In the genomic region with DNA sequence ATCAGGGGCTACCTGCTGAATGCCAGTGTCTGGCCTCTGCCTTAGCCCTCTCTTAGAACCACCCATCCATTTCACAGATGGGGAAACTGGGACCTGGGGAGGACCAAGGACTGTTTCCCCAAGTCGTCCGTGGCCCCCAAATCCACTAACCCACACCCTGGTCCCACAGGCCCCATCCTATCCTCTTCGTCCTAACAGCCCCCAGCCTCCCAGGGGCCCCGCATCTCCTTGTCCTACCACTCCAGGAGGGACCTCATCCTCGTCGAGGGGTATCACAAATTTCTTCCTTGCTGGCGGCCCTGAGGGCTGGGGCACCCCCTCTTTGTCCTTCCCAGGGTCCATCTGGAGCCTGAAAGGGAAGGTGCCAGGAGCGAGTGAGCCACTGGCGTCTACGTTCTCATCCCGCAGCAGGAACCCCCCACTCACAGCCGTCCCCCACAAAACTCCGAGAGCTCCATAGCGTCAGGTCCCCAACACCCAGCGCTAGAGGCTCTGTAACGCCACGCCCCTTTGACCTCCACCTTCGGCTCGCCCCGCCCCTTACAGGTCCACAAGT, we compare ENCODE assay signal across 1 cellular context.
A peak's percentile ranks its signal among the peaks of the same experiment; 100 is the strongest.
TF ChIP-seq lines count a peak whose summit lies in the region.

No MANE protein-coding gene starts in this region.

TF ChIP-seq in PFSK-1, 5 proteins besides CTCF, POLR2A, EP300 and RAD21:
- TF ChIP-seq, protein P1, sequence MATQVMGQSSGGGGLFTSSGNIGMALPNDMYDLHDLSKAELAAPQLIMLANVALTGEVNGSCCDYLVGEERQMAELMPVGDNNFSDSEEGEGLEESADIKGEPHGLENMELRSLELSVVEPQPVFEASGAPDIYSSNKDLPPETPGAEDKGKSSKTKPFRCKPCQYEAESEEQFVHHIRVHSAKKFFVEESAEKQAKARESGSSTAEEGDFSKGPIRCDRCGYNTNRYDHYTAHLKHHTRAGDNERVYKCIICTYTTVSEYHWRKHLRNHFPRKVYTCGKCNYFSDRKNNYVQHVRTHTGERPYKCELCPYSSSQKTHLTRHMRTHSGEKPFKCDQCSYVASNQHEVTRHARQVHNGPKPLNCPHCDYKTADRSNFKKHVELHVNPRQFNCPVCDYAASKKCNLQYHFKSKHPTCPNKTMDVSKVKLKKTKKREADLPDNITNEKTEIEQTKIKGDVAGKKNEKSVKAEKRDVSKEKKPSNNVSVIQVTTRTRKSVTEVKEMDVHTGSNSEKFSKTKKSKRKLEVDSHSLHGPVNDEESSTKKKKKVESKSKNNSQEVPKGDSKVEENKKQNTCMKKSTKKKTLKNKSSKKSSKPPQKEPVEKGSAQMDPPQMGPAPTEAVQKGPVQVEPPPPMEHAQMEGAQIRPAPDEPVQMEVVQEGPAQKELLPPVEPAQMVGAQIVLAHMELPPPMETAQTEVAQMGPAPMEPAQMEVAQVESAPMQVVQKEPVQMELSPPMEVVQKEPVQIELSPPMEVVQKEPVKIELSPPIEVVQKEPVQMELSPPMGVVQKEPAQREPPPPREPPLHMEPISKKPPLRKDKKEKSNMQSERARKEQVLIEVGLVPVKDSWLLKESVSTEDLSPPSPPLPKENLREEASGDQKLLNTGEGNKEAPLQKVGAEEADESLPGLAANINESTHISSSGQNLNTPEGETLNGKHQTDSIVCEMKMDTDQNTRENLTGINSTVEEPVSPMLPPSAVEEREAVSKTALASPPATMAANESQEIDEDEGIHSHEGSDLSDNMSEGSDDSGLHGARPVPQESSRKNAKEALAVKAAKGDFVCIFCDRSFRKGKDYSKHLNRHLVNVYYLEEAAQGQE (IDR thresholded peaks at IDR 0.05; ENCODE audit: insufficient read depth in 1 of 2, low read depth in 2 of 2, low read length in 2 of 2), result no peak
- peak; percentile 5; the same call in 1 of the 2 replicates for TF ChIP-seq POLR2AphosphoS5 (IDR thresholded peaks at IDR 0.05; ENCODE audit: low read depth, low read length)
